Comparison of ENCODE assay signal across 8 cellular contexts in genomic region chr12:121129705-121130147, GRCh38. TPM values are rescaled to one million over a fixed set of nuclear protein-coding genes. Genes with fewer than 3 reads are reported as not detected.
A peak's percentile ranks its signal among the peaks of the same experiment; 100 is the strongest.
DNase-seq lines count a peak whose midpoint lies in the region; ATAC-seq and TF ChIP-seq lines count a peak whose summit lies in the region.

No MANE protein-coding gene starts in this region.

- no peaks in the 10 kb centered on the region for H3K36me3 ChIP-seq in right lobe of liver
- no peaks in the 10 kb centered on the region for H3K36me3 ChIP-seq in thyroid gland

- H3K9me3 ChIP-seq in right lobe of liver, result no peaks in the 10 kb centered on the region
- H3K9me3 ChIP-seq in thyroid gland, result no peaks in the 10 kb centered on the region

- WGBS in right lobe of liver (ENCODE audit: insufficient coverage, low coverage, low lambda C conversion rate, missing lambda C conversion rate), result 95% methylated on average over 4 of the region's 4 CpGs
- 90 to 96% methylated on average over 4 of the region's 4 CpGs for WGBS in thyroid gland, 2 donors

- no peak for DNase-seq in activated naive CD4-positive, alpha-beta T cell treated with anti-CD3 and anti-CD28 coated beads for 36 hours
- DNase-seq in activated naive CD4-positive, alpha-beta T cell (lab: John Stamatoyannopoulos, UW), result no peak
- DNase-seq in right lobe of liver (no peak), thyroid gland (no peak), HuH-7 (ENCODE audit: low spot score) (no peak), mesothelial cell of epicardium (ENCODE audit: low spot score in 2 of 2, unreplicated experiment in 2 of 2) (no peak), NCI-H748 treated with DMSO at 0.1 percent for 48 hours (lab: John Stamatoyannopoulos, UW) (no peak)

- no peaks in the 10 kb centered on the region for H3K27me3 ChIP-seq in right lobe of liver
- no peaks in the 10 kb centered on the region for H3K27me3 ChIP-seq in thyroid gland

- CTCF ChIA-PET in activated naive CD4-positive, alpha-beta T cell treated with anti-CD3 and anti-CD28 coated beads for 36 hours (lab: Charles Lee), result interaction anchor here (0.6 to 0.8 kb wide), 2 partner anchors 96 to 103 kb away, joined by 3 to 5 read pairs; no protein-coding TSS in a partner anchor

- TF ChIP-seq POLR2A in right lobe of liver (IDR thresholded peaks at IDR 0.05), result no peak
- TF ChIP-seq POLR2A in thyroid gland (IDR thresholded peaks at IDR 0.05), result no peak

- H3K4me3 ChIP-seq in right lobe of liver (no peak overlapping the region), thyroid gland (replicated peaks in 1 of 3) (no peak overlapping the region)

- H3K4me1 ChIP-seq in right lobe of liver (peaks cover 0 to 57% (median 22%) of the 10 kb centered on the region in 4 donors), thyroid gland (peaks cover 3 to 10% of the 10 kb centered on the region in 2 donors)

- TF ChIP-seq CTCF in right lobe of liver (IDR thresholded peaks at IDR 0.05) (no peak), thyroid gland (IDR thresholded peaks at IDR 0.05) (no peak), mesothelial cell of epicardium (IDR thresholded peaks at IDR 0.05; ENCODE audit: unreplicated experiment) (no peak)

- H3K4me3 Mint-ChIP-seq in activated naive CD4-positive, alpha-beta T cell treated with anti-CD3 and anti-CD28 coated beads for 36 hours, result peak overlapping the region; percentile 60
- H3K4me3 Mint-ChIP-seq in activated T-helper 17 cell treated with anti-CD3 and anti-CD28 coated beads, Interleukin-2, amount 50 U/mL, for 72 hours, result peak overlapping the region; percentile 71
- H3K4me3 Mint-ChIP-seq in mesothelial cell of epicardium, result no peak overlapping the region

- no peak for ATAC-seq in activated T-helper 17 cell treated with anti-CD3 and anti-CD28 coated beads, Interleukin-2, amount 50 U/mL, for 72 hours (replicated peaks)
- ATAC-seq in right lobe of liver, result no peak

- H3K9me3 Mint-ChIP-seq in activated naive CD4-positive, alpha-beta T cell treated with anti-CD3 and anti-CD28 coated beads for 36 hours, result peaks cover 3% of the 10 kb centered on the region
- H3K9me3 Mint-ChIP-seq in activated T-helper 17 cell treated with anti-CD3 and anti-CD28 coated beads, Interleukin-2, amount 50 U/mL, for 72 hours, result peaks cover 3% of the 10 kb centered on the region
- H3K9me3 Mint-ChIP-seq in mesothelial cell of epicardium, result peaks cover 3% of the 10 kb centered on the region

- H3K27ac ChIP-seq in right lobe of liver (peak overlapping the region; percentile 73 to 91 (median 90)), thyroid gland (peak overlapping the region in 2 of 3 donors; percentile 38)

- peaks cover 62% of the 10 kb centered on the region for H3K4me1 Mint-ChIP-seq in activated naive CD4-positive, alpha-beta T cell treated with anti-CD3 and anti-CD28 coated beads for 36 hours (ENCODE audit: low read depth)
- H3K4me1 Mint-ChIP-seq in activated T-helper 17 cell treated with anti-CD3 and anti-CD28 coated beads, Interleukin-2, amount 50 U/mL, for 72 hours, result peaks cover 45% of the 10 kb centered on the region
- H3K4me1 Mint-ChIP-seq in mesothelial cell of epicardium, result peaks cover 23% of the 10 kb centered on the region

- intact Hi-C loops in activated naive CD4-positive, alpha-beta T cell treated with anti-CD3 and anti-CD28 coated beads for 36 hours (cut with micrococcal nuclease), result loop anchor here (1.0 to 10.0 kb wide), 7 partner anchors 15 to 1117 kb away; partner anchors contain the start of genes CAMKK2 and P2RX4
- intact Hi-C loops in right lobe of liver (cut with DNase I) (loop anchor here (10.0 kb wide), 1 partner anchor 95 kb away; no protein-coding TSS in a partner anchor), thyroid gland (cut with DNase I) (no loop called here)

- H3K27me3 Mint-ChIP-seq in activated naive CD4-positive, alpha-beta T cell treated with anti-CD3 and anti-CD28 coated beads for 36 hours (ENCODE audit: low read depth), result no peaks in the 10 kb centered on the region
- no peaks in the 10 kb centered on the region for H3K27me3 Mint-ChIP-seq in activated T-helper 17 cell treated with anti-CD3 and anti-CD28 coated beads, Interleukin-2, amount 50 U/mL, for 72 hours
- H3K27me3 Mint-ChIP-seq in mesothelial cell of epicardium (ENCODE audit: low read depth), result peaks cover 5% of the 10 kb centered on the region

- peaks cover 4% of the 10 kb centered on the region for H3K36me3 Mint-ChIP-seq in activated naive CD4-positive, alpha-beta T cell treated with anti-CD3 and anti-CD28 coated beads for 36 hours (ENCODE audit: low read depth)
- H3K36me3 Mint-ChIP-seq in activated T-helper 17 cell treated with anti-CD3 and anti-CD28 coated beads, Interleukin-2, amount 50 U/mL, for 72 hours (ENCODE audit: low read depth), result no peaks in the 10 kb centered on the region
- H3K36me3 Mint-ChIP-seq in mesothelial cell of epicardium, result no peaks in the 10 kb centered on the region

- H3K27ac Mint-ChIP-seq in activated naive CD4-positive, alpha-beta T cell treated with anti-CD3 and anti-CD28 coated beads for 36 hours, result peak overlapping the region; percentile 98
- H3K27ac Mint-ChIP-seq in activated T-helper 17 cell treated with anti-CD3 and anti-CD28 coated beads, Interleukin-2, amount 50 U/mL, for 72 hours, result peak overlapping the region; percentile 87
- no peak overlapping the region for H3K27ac Mint-ChIP-seq in mesothelial cell of epicardium

RNA-seq across cellular contexts. Expression of gene P2RX7, which starts 3.0 kb away (rescaled TPM):
- 1 to 10 TPM; 6.3 to 6.6 TPM for total RNA-seq in activated naive CD4-positive, alpha-beta T cell treated with anti-CD3 and anti-CD28 coated beads for 36 hours
- total RNA-seq in activated T-helper 17 cell treated with anti-CD3 and anti-CD28 coated beads, Interleukin-2, amount 50 U/mL, for 72 hours, result 1 to 10 TPM; 3.8 to 6.4 TPM
- 10 to 100 TPM in 1 of 6 experiments, 1 to 10 TPM in 5; 2.5 to 11.4 (median 3.4) TPM for total RNA-seq in right lobe of liver
- total RNA-seq in thyroid gland, result 1 to 10 TPM in 1 of 4 donors, under 1 TPM in 3; 0.44 to 1.5 (median 0.73) TPM
- total RNA-seq in mesothelial cell of epicardium, result 0.40 to 0.75 TPM (median 0.50 TPM) in 3 replicates
